1 cellular context compared by ENCODE assay signal in genomic region chr11:77589521-77590193, GRCh38.
TF ChIP-seq lines count a peak whose summit lies in the region.

TSS of gene AQP11 (plus strand) at chr11:77589953. CDS start at chr11:77589993, 40 bp downstream.

TF ChIP-seq in H1, 55 proteins besides CTCF, POLR2A, EP300 and RAD21 (continued from another document):
- no peak for TF ChIP-seq CBX8 (IDR thresholded peaks at IDR 0.05; ENCODE audit: borderline replicate concordance, low read depth, low read length)
- peak; percentile 87 for TF ChIP-seq MAX (IDR thresholded peaks at IDR 0.05)
- TF ChIP-seq TBP (IDR thresholded peaks at IDR 0.05; ENCODE audit: low read depth, low read length): no peak; the same call in 1 of the 2 replicates
- peak; percentile 43 for TF ChIP-seq TAF1 (IDR thresholded peaks at IDR 0.05; ENCODE audit: low read depth, low read length)
- TF ChIP-seq CREB1 (IDR thresholded peaks at IDR 0.05): peak; percentile 43; the same call in 1 of the 2 replicates
- no peak for TF ChIP-seq KDM1A (IDR thresholded peaks at IDR 0.05; ENCODE audit: borderline replicate concordance, low read length)
- 0 out of 2 replicates have a peak, but pooled peaks have one; percentile 6 for TF ChIP-seq ATF2 (IDR thresholded peaks at IDR 0.05; ENCODE audit: low read length)
- peak; percentile 83 for TF ChIP-seq RBBP5 (IDR thresholded peaks at IDR 0.05; ENCODE audit: borderline replicate concordance, low read depth, low read length)
- TF ChIP-seq E2F6 (IDR thresholded peaks at IDR 0.05): peak; percentile 50; the same call in 1 of the 2 replicates
- TF ChIP-seq PHF8 (conservative IDR thresholded peaks at IDR 0.05; ENCODE audit: low read depth, low read length): peak; percentile 51
- peak; percentile 54 for TF ChIP-seq NRF1 (IDR thresholded peaks at IDR 0.05; ENCODE audit: low read depth, low read length)
- no peak for TF ChIP-seq BCL11A (IDR thresholded peaks at IDR 0.05; ENCODE audit: low read depth in 2 of 2, low read length in 2 of 2)
